ENCODE assay signal across 1 cellular context in genomic region chr7:99616359-99617186, GRCh38.
TF ChIP-seq lines count a peak whose summit lies in the region.

Gene ZSCAN25, plus strand, starts transcription at chr7:99616946. Its CDS starts 2,661 bp downstream, at chr7:99619607.

TF ChIP-seq in HEK293, 187 proteins besides CTCF, POLR2A, EP300 and RAD21 (continued from another document):
- peak; percentile 37; the same call in 1 of the 2 replicates for TF ChIP-seq ZNF785 (tag by site-specific recombination; IDR thresholded peaks at IDR 0.05)
- TF ChIP-seq ZNF148 (tag by site-specific recombination; IDR thresholded peaks at IDR 0.05; ENCODE audit: borderline replicate concordance): 0 out of 2 replicates have a peak, but pooled peaks have one; percentile 45
- TF ChIP-seq ZBTB8A (tag by site-specific recombination; IDR thresholded peaks at IDR 0.05): peak; percentile 73
- no peak for TF ChIP-seq KLF7 (tag by site-specific recombination; IDR thresholded peaks at IDR 0.05; ENCODE audit: borderline replicate concordance)
- TF ChIP-seq YY1 (tag by site-specific recombination; IDR thresholded peaks at IDR 0.05): no peak; the same call in 1 of the 2 replicates
- no peak for TF ChIP-seq ZNF221 (tag by site-specific recombination; IDR thresholded peaks at IDR 0.05; ENCODE audit: borderline replicate concordance)
- peak; percentile 94 for TF ChIP-seq ZNF335 (tag by site-specific recombination; conservative IDR thresholded peaks at IDR 0.05)
- TF ChIP-seq PRDM4 (tag by site-specific recombination; IDR thresholded peaks at IDR 0.05): no peak
- TF ChIP-seq ZNF404 (tag by site-specific recombination; IDR thresholded peaks at IDR 0.05): no peak
- TF ChIP-seq ZNF391 (tag by site-specific recombination; IDR thresholded peaks at IDR 0.05; ENCODE audit: borderline replicate concordance, low read depth): peak; percentile 69; the same call in 1 of the 2 replicates
- TF ChIP-seq ZNF341 (tag by site-specific recombination; IDR thresholded peaks at IDR 0.05; ENCODE audit: low read depth): peak; percentile 93
- TF ChIP-seq ZNF560 (tag by site-specific recombination; IDR thresholded peaks at IDR 0.05; ENCODE audit: borderline replicate concordance): no peak
- peak; percentile 79; the same call in 1 of the 2 replicates for TF ChIP-seq ZNF324 (tag by site-specific recombination; IDR thresholded peaks at IDR 0.05)
- TF ChIP-seq HOXD13 (CRISPR knock-in tag; IDR thresholded peaks at IDR 0.05; ENCODE audit: borderline replicate concordance): no peak
- TF ChIP-seq SP7 (tag by site-specific recombination; IDR thresholded peaks at IDR 0.05): peak; percentile 91
- TF ChIP-seq ZNF548 (tag by site-specific recombination; IDR thresholded peaks at IDR 0.05): no peak
- peak; percentile 21 for TF ChIP-seq ZNF654 (tag by site-specific recombination; IDR thresholded peaks at IDR 0.05; ENCODE audit: low read depth)
- peak; percentile 10; the same call in 1 of the 2 replicates for TF ChIP-seq ZNF768 (tag by site-specific recombination; IDR thresholded peaks at IDR 0.05)
- TF ChIP-seq ZBTB48 (tag by site-specific recombination; IDR thresholded peaks at IDR 0.05): peak; percentile 59
- TF ChIP-seq ZBTB11 (tag by site-specific recombination; conservative IDR thresholded peaks at IDR 0.05; ENCODE audit: low read depth): peak; percentile 99
- no peak for TF ChIP-seq ZNF791 (tag by site-specific recombination; IDR thresholded peaks at IDR 0.05)
- TF ChIP-seq ZNF416 (tag by site-specific recombination; IDR thresholded peaks at IDR 0.05): no peak
- no peak for TF ChIP-seq EGR2 (tag by site-specific recombination; IDR thresholded peaks at IDR 0.05; ENCODE audit: low read depth)
- no peak for TF ChIP-seq AEBP2 (tag by site-specific recombination; IDR thresholded peaks at IDR 0.05; ENCODE audit: borderline replicate concordance)
- peak; percentile 95 for TF ChIP-seq ZNF561 (tag by site-specific recombination; IDR thresholded peaks at IDR 0.05; ENCODE audit: borderline replicate concordance)
- no peak for TF ChIP-seq ZNF777 (tag by site-specific recombination; IDR thresholded peaks at IDR 0.05; ENCODE audit: borderline replicate concordance)
- no peak for TF ChIP-seq KLF10 (tag by site-specific recombination; IDR thresholded peaks at IDR 0.05)
- no peak; the same call in 1 of the 2 replicates for TF ChIP-seq ZSCAN23 (tag by site-specific recombination; IDR thresholded peaks at IDR 0.05)
- TF ChIP-seq ZBTB26 (tag by site-specific recombination; optimal IDR thresholded peaks at IDR 0.05): peak; percentile 54
- no peak for TF ChIP-seq ZNF701 (tag by site-specific recombination; IDR thresholded peaks at IDR 0.05)
- no peak for TF ChIP-seq KLF1 (tag by site-specific recombination; IDR thresholded peaks at IDR 0.05)
- TF ChIP-seq MYNN (tag by site-specific recombination; IDR thresholded peaks at IDR 0.05; ENCODE audit: borderline replicate concordance): no peak
- TF ChIP-seq ZNF626 (tag by site-specific recombination; IDR thresholded peaks at IDR 0.05): no peak
- TF ChIP-seq ZNF529 (tag by site-specific recombination; IDR thresholded peaks at IDR 0.05; ENCODE audit: insufficient replicate concordance): no peak
- TF ChIP-seq YY2 (tag by site-specific recombination; IDR thresholded peaks at IDR 0.05): peak; percentile 31; the same call in 1 of the 2 replicates
- TF ChIP-seq TCF7L2 (IDR thresholded peaks at IDR 0.05; ENCODE audit: borderline replicate concordance, low read depth, low read length): no peak
- TF ChIP-seq ZNF157 (tag by site-specific recombination; IDR thresholded peaks at IDR 0.05): no peak
- TF ChIP-seq ELK4 (IDR thresholded peaks at IDR 0.05; ENCODE audit: borderline replicate concordance, low read depth, low read length): no peak; the same call in 1 of the 2 replicates
